ENCODE assay signal across 1 cellular context in the genomic region with DNA sequence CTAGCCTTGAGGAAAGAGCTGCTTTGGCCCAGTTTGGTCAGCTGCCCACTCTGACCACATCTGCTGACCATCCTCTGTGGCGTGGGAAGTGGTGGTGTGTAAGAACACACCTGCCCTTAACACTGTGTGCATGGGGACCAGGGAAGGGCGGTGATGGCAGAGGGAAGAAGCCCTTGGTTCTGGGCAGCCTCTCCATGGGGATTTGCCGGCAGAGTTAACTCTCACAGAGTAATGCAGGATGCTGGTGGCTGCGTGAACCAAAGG.
TF ChIP-seq lines count a peak whose summit lies in the region.

No MANE protein-coding gene starts in this region.

TF ChIP-seq in HepG2, 621 proteins besides CTCF, POLR2A, EP300 and RAD21:
- no peak for TF ChIP-seq FOXK2 (IDR thresholded peaks at IDR 0.05)
- no peak for TF ChIP-seq U2AF2 (IDR thresholded peaks at IDR 0.05; ENCODE audit: low read depth, low read length)
- no peak for TF ChIP-seq HOXA7 (CRISPR knock-in tag; IDR thresholded peaks at IDR 0.05)
- TF ChIP-seq, protein P1, sequence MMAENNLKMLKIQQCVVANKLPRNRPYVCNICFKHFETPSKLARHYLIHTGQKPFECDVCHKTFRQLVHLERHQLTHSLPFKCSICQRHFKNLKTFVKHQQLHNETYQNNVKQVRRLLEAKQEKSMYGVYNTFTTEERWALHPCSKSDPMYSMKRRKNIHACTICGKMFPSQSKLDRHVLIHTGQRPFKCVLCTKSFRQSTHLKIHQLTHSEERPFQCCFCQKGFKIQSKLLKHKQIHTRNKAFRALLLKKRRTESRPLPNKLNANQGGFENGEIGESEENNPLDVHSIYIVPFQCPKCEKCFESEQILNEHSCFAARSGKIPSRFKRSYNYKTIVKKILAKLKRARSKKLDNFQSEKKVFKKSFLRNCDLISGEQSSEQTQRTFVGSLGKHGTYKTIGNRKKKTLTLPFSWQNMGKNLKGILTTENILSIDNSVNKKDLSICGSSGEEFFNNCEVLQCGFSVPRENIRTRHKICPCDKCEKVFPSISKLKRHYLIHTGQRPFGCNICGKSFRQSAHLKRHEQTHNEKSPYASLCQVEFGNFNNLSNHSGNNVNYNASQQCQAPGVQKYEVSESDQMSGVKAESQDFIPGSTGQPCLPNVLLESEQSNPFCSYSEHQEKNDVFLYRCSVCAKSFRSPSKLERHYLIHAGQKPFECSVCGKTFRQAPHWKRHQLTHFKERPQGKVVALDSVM (CRISPR knock-in tag; IDR thresholded peaks at IDR 0.05) = no peak
- TF ChIP-seq ZKSCAN1 (IDR thresholded peaks at IDR 0.05; ENCODE audit: low read length) = no peak
- no peak for TF ChIP-seq CCAR2 (optimal IDR thresholded peaks at IDR 0.05; ENCODE audit: low read depth, low read length)
- TF ChIP-seq, protein P2, sequence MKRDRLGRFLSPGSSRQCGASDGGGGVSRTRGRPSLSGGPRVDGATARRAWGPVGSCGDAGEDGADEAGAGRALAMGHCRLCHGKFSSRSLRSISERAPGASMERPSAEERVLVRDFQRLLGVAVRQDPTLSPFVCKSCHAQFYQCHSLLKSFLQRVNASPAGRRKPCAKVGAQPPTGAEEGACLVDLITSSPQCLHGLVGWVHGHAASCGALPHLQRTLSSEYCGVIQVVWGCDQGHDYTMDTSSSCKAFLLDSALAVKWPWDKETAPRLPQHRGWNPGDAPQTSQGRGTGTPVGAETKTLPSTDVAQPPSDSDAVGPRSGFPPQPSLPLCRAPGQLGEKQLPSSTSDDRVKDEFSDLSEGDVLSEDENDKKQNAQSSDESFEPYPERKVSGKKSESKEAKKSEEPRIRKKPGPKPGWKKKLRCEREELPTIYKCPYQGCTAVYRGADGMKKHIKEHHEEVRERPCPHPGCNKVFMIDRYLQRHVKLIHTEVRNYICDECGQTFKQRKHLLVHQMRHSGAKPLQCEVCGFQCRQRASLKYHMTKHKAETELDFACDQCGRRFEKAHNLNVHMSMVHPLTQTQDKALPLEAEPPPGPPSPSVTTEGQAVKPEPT (CRISPR knock-in tag; IDR thresholded peaks at IDR 0.05; ENCODE audit: low read depth) = no peak
- TF ChIP-seq, protein P3, sequence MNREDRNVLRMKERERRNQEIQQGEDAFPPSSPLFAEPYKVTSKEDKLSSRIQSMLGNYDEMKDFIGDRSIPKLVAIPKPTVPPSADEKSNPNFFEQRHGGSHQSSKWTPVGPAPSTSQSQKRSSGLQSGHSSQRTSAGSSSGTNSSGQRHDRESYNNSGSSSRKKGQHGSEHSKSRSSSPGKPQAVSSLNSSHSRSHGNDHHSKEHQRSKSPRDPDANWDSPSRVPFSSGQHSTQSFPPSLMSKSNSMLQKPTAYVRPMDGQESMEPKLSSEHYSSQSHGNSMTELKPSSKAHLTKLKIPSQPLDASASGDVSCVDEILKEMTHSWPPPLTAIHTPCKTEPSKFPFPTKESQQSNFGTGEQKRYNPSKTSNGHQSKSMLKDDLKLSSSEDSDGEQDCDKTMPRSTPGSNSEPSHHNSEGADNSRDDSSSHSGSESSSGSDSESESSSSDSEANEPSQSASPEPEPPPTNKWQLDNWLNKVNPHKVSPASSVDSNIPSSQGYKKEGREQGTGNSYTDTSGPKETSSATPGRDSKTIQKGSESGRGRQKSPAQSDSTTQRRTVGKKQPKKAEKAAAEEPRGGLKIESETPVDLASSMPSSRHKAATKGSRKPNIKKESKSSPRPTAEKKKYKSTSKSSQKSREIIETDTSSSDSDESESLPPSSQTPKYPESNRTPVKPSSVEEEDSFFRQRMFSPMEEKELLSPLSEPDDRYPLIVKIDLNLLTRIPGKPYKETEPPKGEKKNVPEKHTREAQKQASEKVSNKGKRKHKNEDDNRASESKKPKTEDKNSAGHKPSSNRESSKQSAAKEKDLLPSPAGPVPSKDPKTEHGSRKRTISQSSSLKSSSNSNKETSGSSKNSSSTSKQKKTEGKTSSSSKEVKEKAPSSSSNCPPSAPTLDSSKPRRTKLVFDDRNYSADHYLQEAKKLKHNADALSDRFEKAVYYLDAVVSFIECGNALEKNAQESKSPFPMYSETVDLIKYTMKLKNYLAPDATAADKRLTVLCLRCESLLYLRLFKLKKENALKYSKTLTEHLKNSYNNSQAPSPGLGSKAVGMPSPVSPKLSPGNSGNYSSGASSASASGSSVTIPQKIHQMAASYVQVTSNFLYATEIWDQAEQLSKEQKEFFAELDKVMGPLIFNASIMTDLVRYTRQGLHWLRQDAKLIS (CRISPR knock-in tag; IDR thresholded peaks at IDR 0.05) = no peak
- no peak for TF ChIP-seq MAFF (IDR thresholded peaks at IDR 0.05; ENCODE audit: low read depth, low read length)
- no peak for TF ChIP-seq HIVEP1 (CRISPR knock-in tag; IDR thresholded peaks at IDR 0.05)
- TF ChIP-seq TP53 (CRISPR knock-in tag; conservative IDR thresholded peaks at IDR 0.05) = no peak
- TF ChIP-seq GLI4 (CRISPR knock-in tag; IDR thresholded peaks at IDR 0.05; ENCODE audit: borderline replicate concordance) = no peak
